In the genomic region with DNA sequence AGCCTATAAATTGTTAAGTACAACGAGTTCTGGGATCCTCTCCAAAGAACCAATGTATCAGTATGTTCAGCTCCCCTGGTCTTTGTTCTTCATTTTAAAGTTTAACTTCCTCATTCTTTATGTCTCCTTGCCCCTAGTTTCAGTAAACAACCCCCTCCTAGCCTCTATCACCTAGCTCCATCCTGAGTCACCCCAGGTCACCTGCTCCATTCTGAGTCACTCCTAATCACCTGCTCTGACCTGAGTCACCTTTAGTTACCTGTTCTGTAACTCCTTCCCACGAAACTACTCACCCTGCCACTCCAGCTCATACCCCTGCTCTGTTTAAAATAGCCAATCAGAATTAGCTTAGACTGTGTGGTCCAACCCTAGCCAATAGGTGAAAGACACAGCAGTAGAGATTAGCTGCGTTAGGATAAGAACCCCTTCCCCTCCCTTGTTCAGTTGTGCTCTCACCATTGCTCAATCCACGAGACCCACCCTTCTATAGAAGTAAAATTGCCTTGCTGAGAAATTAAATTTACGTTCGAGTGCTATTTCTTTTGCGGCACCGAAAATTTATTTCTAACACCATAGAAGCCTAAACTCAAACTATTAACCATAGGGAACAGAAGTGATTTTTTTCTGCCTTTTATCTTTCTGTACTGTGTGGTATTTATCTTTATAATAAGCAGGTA, we compare ENCODE assay signal across 21 cellular contexts.
A peak's percentile ranks its signal among the peaks of the same experiment; 100 is the strongest.
DNase-seq lines count a peak whose midpoint lies in the region; ATAC-seq and TF ChIP-seq lines count a peak whose summit lies in the region.
"Had no signal": no experiment of that assay in that cellular context is flagged by ENCODE, and none has a peak within 500 bp of the region (broad histone marks: within the 10 kb centered on the region; RNA-seq: fewer than 3 reads in every experiment).

No MANE protein-coding gene starts in this region.

- no peaks in the 10 kb centered on the region for H3K4me1 Mint-ChIP-seq in activated CD8-positive, alpha-beta memory T cell treated with anti-CD3 and anti-CD28 coated beads, Interleukin-2, amount 10 ng/mL, durations not matched to agents 7 days and 5 days
- H3K4me1 Mint-ChIP-seq: CD4-positive, CD25-positive, alpha-beta regulatory T cell; GM23338 had no signal

- peaks cover 8% of the 10 kb centered on the region for H3K9me3 Mint-ChIP-seq in activated CD8-positive, alpha-beta memory T cell treated with anti-CD3 and anti-CD28 coated beads, Interleukin-2, amount 10 ng/mL, durations not matched to agents 7 days and 5 days (ENCODE audit: low read depth)
- peaks cover 17 to 24% of the 10 kb centered on the region in 2 donors for H3K9me3 Mint-ChIP-seq in activated naive CD4-positive, alpha-beta T cell treated with anti-CD3 and anti-CD28 coated beads, Interleukin-2, amount 50 U/mL, for 72 hours

- no peak overlapping the region for H3K4me3 Mint-ChIP-seq in activated CD8-positive, alpha-beta memory T cell treated with anti-CD3 and anti-CD28 coated beads, Interleukin-2, amount 10 ng/mL, durations not matched to agents 7 days and 5 days
- H3K4me3 Mint-ChIP-seq: CD4-positive, CD25-positive, alpha-beta regulatory T cell; GM23338 had no signal

- no peak for ATAC-seq in activated CD8-positive, alpha-beta memory T cell treated with anti-CD3 and anti-CD28 coated beads, Interleukin-2, amount 10 ng/mL, durations not matched to agents 7 days and 5 days
- no peak for ATAC-seq in activated naive CD4-positive, alpha-beta T cell treated with anti-CD3 and anti-CD28 coated beads, Interleukin-2, amount 50 U/mL, for 72 hours
- ATAC-seq: GM12878, GM23338, HCT116 had no signal

- no peak for TF ChIP-seq CTCF in HEK293 (tag by site-specific recombination; IDR thresholded peaks at IDR 0.05)
- TF ChIP-seq CTCF in epithelial cell of esophagus (IDR thresholded peaks at IDR 0.05; ENCODE audit: insufficient read depth, low read depth, low read length, missing control alignments): no peak

- POLR2A ChIA-PET in HEK293 (lab: Yijun Ruan, JAX): no interaction called here

- no peaks in the 10 kb centered on the region for H3K4me1 ChIP-seq in HEK293 (ENCODE audit: control insufficient read depth, insufficient read depth, low read length)
- H3K4me1 ChIP-seq: Peyer's patch, SJCRH30 had no signal

- H3K4me3 ChIP-seq in HEK293 (ENCODE audit: low read depth, low read length) (no peak overlapping the region), epithelial cell of esophagus (ENCODE audit: low read length) (no peak overlapping the region)
- H3K4me3 ChIP-seq: GM12878, GM23338, Peyer's patch, SJCRH30 had no signal

- H3K9me3 ChIP-seq in HEK293 (ENCODE audit: control insufficient read depth, insufficient read depth, low read depth, low read length): no peaks in the 10 kb centered on the region
- H3K9me3 ChIP-seq: Peyer's patch, SJCRH30 had no signal

- H3K36me3 ChIP-seq in HEK293 (ENCODE audit: control insufficient read depth in 2 of 2, insufficient read depth in 1 of 2, low read length in 2 of 2): no peaks in the 10 kb centered on the region
- H3K36me3 ChIP-seq: Peyer's patch, SJCRH30 had no signal

- no peak overlapping the region for H3K27ac ChIP-seq in HEK293 (ENCODE audit: extremely low read depth, low read depth, low read length)
- H3K27ac ChIP-seq: KMS-11, Peyer's patch, SJCRH30 had no signal

- peak; percentile 53 for DNase-seq in epithelial cell of esophagus (ENCODE audit: low read depth)
- DNase-seq in kidney tubule cell (ENCODE audit: low spot score): peak; percentile 96
- DNase-seq in renal cortical epithelial cell (ENCODE audit: low read depth): peak; percentile 43
- no peak for DNase-seq in activated CD8-positive, alpha-beta memory T cell treated with anti-CD3 and anti-CD28 coated beads, Interleukin-2, amount 10 ng/mL, durations not matched to agents 7 days and 5 days
- DNase-seq in activated naive CD4-positive, alpha-beta T cell treated with anti-CD3 and anti-CD28 coated beads, Interleukin-2, amount 50 U/mL, for 72 hours (ENCODE audit: low spot score in 2 of 2): no peak
- no peak for DNase-seq in NAMALWA (ENCODE audit: low spot score)
- no peak for DNase-seq in NCI-H2107 treated with DMSO at 0.1 percent for 48 hours (lab: John Stamatoyannopoulos, UW; ENCODE audit: unreplicated experiment)
- DNase-seq: CD4-positive, CD25-positive, alpha-beta regulatory T cell; DND-41; NCI-H1417; NCI-H1694 treated with DMSO at 0.1 percent for 48 hours; NCI-H2081 treated with DMSO at 0.1 percent for 48 hours; NCI-H446; NCI-H526; Peyer's patch; SJCRH30 had no signal

- no peaks in the 10 kb centered on the region for H3K36me3 Mint-ChIP-seq in activated CD8-positive, alpha-beta memory T cell treated with anti-CD3 and anti-CD28 coated beads, Interleukin-2, amount 10 ng/mL, durations not matched to agents 7 days and 5 days
- no peaks in the 10 kb centered on the region for H3K36me3 Mint-ChIP-seq in activated naive CD4-positive, alpha-beta T cell treated with anti-CD3 and anti-CD28 coated beads, Interleukin-2, amount 50 U/mL, for 72 hours
- H3K36me3 Mint-ChIP-seq: CD4-positive, CD25-positive, alpha-beta regulatory T cell had no signal

- H3K27ac Mint-ChIP-seq in activated CD8-positive, alpha-beta memory T cell treated with anti-CD3 and anti-CD28 coated beads, Interleukin-2, amount 10 ng/mL, durations not matched to agents 7 days and 5 days: no peak overlapping the region
- H3K27ac Mint-ChIP-seq in activated naive CD4-positive, alpha-beta T cell treated with anti-CD3 and anti-CD28 coated beads, Interleukin-2, amount 50 U/mL, for 72 hours: no peak overlapping the region
- H3K27ac Mint-ChIP-seq: CD4-positive, CD25-positive, alpha-beta regulatory T cell; GM23338 had no signal

- CTCF ChIA-PET in HEK293 (lab: Yijun Ruan, JAX): no interaction called here
- CTCF ChIA-PET in activated CD8-positive, alpha-beta memory T cell treated with anti-CD3 and anti-CD28 coated beads, Interleukin-2, amount 10 ng/mL, durations not matched to agents 7 days and 5 days (lab: Charles Lee): no interaction called here

- no peaks in the 10 kb centered on the region for H3K27me3 Mint-ChIP-seq in activated CD8-positive, alpha-beta memory T cell treated with anti-CD3 and anti-CD28 coated beads, Interleukin-2, amount 10 ng/mL, durations not matched to agents 7 days and 5 days
- H3K27me3 Mint-ChIP-seq: CD4-positive, CD25-positive, alpha-beta regulatory T cell had no signal

TF ChIP-seq in HEK293, 187 proteins besides CTCF, POLR2A, EP300 and RAD21:
- TF ChIP-seq, protein P1, sequence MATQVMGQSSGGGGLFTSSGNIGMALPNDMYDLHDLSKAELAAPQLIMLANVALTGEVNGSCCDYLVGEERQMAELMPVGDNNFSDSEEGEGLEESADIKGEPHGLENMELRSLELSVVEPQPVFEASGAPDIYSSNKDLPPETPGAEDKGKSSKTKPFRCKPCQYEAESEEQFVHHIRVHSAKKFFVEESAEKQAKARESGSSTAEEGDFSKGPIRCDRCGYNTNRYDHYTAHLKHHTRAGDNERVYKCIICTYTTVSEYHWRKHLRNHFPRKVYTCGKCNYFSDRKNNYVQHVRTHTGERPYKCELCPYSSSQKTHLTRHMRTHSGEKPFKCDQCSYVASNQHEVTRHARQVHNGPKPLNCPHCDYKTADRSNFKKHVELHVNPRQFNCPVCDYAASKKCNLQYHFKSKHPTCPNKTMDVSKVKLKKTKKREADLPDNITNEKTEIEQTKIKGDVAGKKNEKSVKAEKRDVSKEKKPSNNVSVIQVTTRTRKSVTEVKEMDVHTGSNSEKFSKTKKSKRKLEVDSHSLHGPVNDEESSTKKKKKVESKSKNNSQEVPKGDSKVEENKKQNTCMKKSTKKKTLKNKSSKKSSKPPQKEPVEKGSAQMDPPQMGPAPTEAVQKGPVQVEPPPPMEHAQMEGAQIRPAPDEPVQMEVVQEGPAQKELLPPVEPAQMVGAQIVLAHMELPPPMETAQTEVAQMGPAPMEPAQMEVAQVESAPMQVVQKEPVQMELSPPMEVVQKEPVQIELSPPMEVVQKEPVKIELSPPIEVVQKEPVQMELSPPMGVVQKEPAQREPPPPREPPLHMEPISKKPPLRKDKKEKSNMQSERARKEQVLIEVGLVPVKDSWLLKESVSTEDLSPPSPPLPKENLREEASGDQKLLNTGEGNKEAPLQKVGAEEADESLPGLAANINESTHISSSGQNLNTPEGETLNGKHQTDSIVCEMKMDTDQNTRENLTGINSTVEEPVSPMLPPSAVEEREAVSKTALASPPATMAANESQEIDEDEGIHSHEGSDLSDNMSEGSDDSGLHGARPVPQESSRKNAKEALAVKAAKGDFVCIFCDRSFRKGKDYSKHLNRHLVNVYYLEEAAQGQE (tag by site-specific recombination; IDR thresholded peaks at IDR 0.05): no peak
- peak; percentile 52 for TF ChIP-seq SETDB1 (IDR thresholded peaks at IDR 0.05; ENCODE audit: insufficient read length, low read length)

Comparison
In these comparisons a context has a peak if more than half of its experiments do, and no peak if none do; other contexts are left out.
1. DNase-seq: peak in epithelial cell of esophagus (single experiment), kidney tubule cell (single experiment) and renal cortical epithelial cell (single experiment); none in activated CD8-positive, alpha-beta memory T cell treated with anti-CD3 and anti-CD28 coated beads, Interleukin-2, amount 10 ng/mL, durations not matched to agents 7 days and 5 days (single experiment), activated naive CD4-positive, alpha-beta T cell treated with anti-CD3 and anti-CD28 coated beads, Interleukin-2, amount 50 U/mL, for 72 hours (0 of 2), NAMALWA (single experiment) and NCI-H2107 treated with DMSO at 0.1 percent for 48 hours (single experiment).